In the genomic region with DNA sequence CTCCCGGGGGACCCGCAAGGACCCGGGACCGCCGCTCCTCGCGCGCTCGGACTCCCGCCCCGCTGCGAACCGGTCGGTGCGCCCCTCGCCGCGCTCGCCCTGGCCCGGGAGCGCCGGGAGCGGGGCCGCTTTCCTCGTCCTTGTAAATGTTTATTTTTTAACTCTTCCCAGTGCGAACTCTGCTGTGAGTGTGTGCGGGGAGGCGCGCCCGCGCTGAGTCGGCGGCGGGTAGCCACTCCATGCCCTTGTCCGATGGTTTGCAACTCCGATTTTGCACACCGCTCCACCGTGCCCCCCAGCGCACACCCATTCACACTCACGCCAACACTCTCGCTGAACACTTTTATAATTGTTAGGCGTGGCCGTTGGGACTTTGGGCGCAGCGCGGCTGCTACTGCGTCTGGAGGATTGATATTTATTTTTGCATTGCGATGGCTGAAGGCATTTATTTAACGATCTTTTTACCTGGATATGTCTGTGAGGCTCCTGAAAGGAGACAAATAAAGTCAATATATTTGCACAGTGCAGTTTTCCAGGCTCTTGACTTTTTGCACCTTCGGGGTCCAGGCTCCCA, we compare ENCODE assay signal across 8 cellular contexts. TPM values are rescaled to one million over a fixed set of nuclear protein-coding genes. Genes with fewer than 3 reads are reported as not detected.
A peak's percentile ranks its signal among the peaks of the same experiment; 100 is the strongest.
DNase-seq lines count a peak whose midpoint lies in the region; ATAC-seq and TF ChIP-seq lines count a peak whose summit lies in the region.

No MANE protein-coding gene starts in this region.

- ATAC-seq in HG03097 (IDR thresholded peaks at IDR 0.05; ENCODE audit: low FRiP score, unreplicated experiment) = no peak
- ATAC-seq in GM19395 (IDR thresholded peaks at IDR 0.05; ENCODE audit: unreplicated experiment) = no peak

- peak overlapping the region; percentile 43 for H3K4me3 ChIP-seq in iPS-11a (ENCODE audit: low read depth, low read length)
- peak overlapping the region; percentile 51 to 78 (median 56) for H3K4me3 ChIP-seq in spleen

- peaks cover 8 to 42% (median 36%) of the 10 kb centered on the region in 6 donors for H3K4me1 ChIP-seq in spleen

- no peaks in the 10 kb centered on the region for H3K36me3 ChIP-seq in spleen

- WGBS in spleen, 5 donors = 1 to 4% (median 2%) methylated on average over 32 to 50 of the region's 50 CpGs

- intact Hi-C loops in spleen (cut with DNase I; ENCODE audit: low total_unique reads) = loop anchor here (5.0 kb wide), 1 partner anchor 51 kb away; no protein-coding TSS in a partner anchor

- no peak for TF ChIP-seq CTCF in spleen (IDR thresholded peaks at IDR 0.05 in 8 of 11, conservative IDR thresholded peaks at IDR 0.05 in 3 of 11)

- DNase-seq in NCI-H748 (lab: John Stamatoyannopoulos, UW; ENCODE audit: unreplicated experiment) = peak; percentile 52
- no peak for DNase-seq in NCI-H748 treated with DMSO at 0.1 percent for 48 hours (lab: John Stamatoyannopoulos, UW)
- DNase-seq in activated T-cell treated with anti-CD3 and anti-CD28 coated beads, Interleukin-2, amount 50 U/mL, for 48 hours = peak; percentile 29
- peak; percentile 69 for DNase-seq in spleen
- no peak for DNase-seq in GM19240 (ENCODE audit: insufficient read length, low spot score)

- peaks cover 0 to 73% (median 29%) of the 10 kb centered on the region in 7 donors for H3K27me3 ChIP-seq in spleen (replicated peaks in 1 of 7)

- H3K9me3 ChIP-seq in spleen = no peaks in the 10 kb centered on the region

- H3K27ac ChIP-seq in spleen = peak overlapping the region; percentile 55 to 86 (median 81)

- TF ChIP-seq POLR2A in spleen (IDR thresholded peaks at IDR 0.05) = no peak

RNA-seq across cellular contexts. Expression of a gene that starts 1.0 kb away (rescaled TPM):
- 100 to 1,000 TPM in 1 of 7 donors, 10 to 100 TPM in 6; 20.8 to 103 (median 68.4) TPM for total RNA-seq in spleen
- polyA plus RNA-seq in spleen = 10 to 100 TPM; 13.2 to 26.7 (median 26.3) TPM

Comparison
In these comparisons a context has a peak if more than half of its experiments do, and no peak if none do; other contexts are left out.
1. DNase-seq: peak in NCI-H748 (single experiment), activated T-cell treated with anti-CD3 and anti-CD28 coated beads, Interleukin-2, amount 50 U/mL, for 48 hours (2 of 2) and spleen (single experiment); none in NCI-H748 treated with DMSO at 0.1 percent for 48 hours (single experiment) and GM19240 (single experiment).